In the genomic region with DNA sequence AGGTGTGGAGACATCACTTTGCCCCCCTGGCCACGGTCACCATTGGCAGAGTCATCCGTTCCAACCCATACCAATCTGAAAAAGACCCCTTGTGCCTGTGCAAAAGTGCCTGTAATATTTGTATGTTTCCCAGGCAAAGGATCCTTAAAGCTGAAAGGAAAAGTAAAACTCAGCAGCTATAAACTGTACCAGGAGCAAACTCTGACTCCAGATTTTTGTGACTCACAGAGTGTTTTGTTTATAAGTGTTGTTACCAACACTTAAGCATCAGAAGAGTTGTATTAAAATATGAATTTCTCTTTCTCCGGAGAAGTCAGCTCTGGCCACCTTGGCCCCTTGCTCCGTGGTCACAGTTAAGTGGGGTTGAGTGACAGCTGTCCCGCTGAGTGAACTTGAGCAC, we compare ENCODE assay signal across 24 cellular contexts.
"Had no signal": no experiment of that assay in that cellular context is flagged by ENCODE, and none has a peak within 500 bp of the region (broad histone marks: within the 10 kb centered on the region; RNA-seq: fewer than 3 reads in every experiment).

No MANE protein-coding gene starts in this region.

- H3K9me3 ChIP-seq: SJCRH30 had no signal

- H3K27ac ChIP-seq: SJCRH30 had no signal

- ATAC-seq: HepG2, Panc1, PC-3, Right ventricle myocardium inferior, SK-N-SH treated with all-trans-retinoic acid at 6 μM for 48 hours had no signal

- H3K27me3 ChIP-seq: SJCRH30 had no signal

- H3K36me3 ChIP-seq: SJCRH30 had no signal

- DNase-seq: IMR-90; Karpas-422; KG1; MM.1S; NCI-H1092 treated with DMSO at 0.1 percent for 48 hours; NCI-H1436; NCI-H187; NCI-H2029; NCI-H2081 treated with DMSO at 0.1 percent for 48 hours; NCI-H2171; NCI-H226; NCI-H446; NCI-H510A; NCI-H524 treated with DMSO at 0.1 percent for 48 hours; NCI-H69; NCI-H774; NK-92 treated with Interleukin-12 subunit alpha and Interleukin-12 subunit beta, amount 100 ng/mL, for 24 hours; PC-3; SHP77 treated with DMSO at 0.1 percent for 48 hours; SJCRH30 had no signal

- H3K4me3 ChIP-seq: SJCRH30 had no signal
